In the genomic region with DNA sequence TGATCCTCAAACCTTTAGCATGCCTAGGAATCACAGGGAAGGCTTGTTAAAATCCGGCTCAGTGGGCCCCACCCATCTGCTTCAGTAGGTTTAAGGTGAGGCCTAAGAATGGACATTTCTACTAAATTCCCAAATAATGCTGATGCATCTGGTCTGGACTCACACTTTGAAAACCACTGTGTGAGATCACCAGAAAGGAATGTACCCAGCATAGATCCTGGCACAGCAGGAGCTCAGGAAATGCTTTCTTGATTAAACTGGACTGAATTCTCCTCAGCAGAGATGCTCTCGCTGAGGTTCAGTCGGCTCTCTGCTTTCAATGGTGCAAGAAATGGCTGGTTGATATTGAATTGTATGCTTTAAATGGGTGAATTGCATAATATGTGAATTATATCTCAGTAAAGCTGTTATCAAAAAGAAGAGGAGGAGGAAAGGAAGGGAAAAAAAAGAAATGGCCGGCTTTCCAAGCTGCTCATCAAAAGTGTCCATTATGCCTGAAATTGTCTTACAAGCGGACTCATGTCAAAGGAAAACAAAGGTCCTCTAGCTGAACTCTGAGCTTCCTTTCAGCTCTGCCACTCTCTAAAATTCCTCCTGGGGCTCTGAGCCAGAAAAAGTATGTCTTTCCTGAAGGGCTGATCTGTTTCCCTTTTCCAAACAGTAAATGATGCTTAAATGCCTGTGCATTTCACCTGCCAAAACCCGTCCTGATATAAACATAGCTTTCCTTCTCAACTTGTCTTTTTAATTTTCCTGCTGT, we compare ENCODE assay signal across 10 cellular contexts.
A peak's percentile ranks its signal among the peaks of the same experiment; 100 is the strongest.
DNase-seq lines count a peak whose midpoint lies in the region; ATAC-seq, FAIRE-seq and TF ChIP-seq lines count a peak whose summit lies in the region.
"Had no signal": no experiment of that assay in that cellular context is flagged by ENCODE, and none has a peak within 500 bp of the region (broad histone marks: within the 10 kb centered on the region; RNA-seq: fewer than 3 reads in every experiment).

No MANE protein-coding gene starts in this region.

- H3K9me3 ChIP-seq in A549 = no peaks in the 10 kb centered on the region

- peak overlapping the region; percentile 78 to 89 for H3K27ac ChIP-seq in A549

- peak in 1 of 2 experiments; percentile 68; a peak in 1 of 5 replicates for TF ChIP-seq EP300 in A549 (IDR thresholded peaks at IDR 0.05)

- CTCF ChIA-PET in A549 (lab: Yijun Ruan, JAX) = interaction anchor here (0.7 to 2.0 kb wide), 5 partner anchors 12 to 178 kb away, joined by 3 to 6 read pairs (median 4); a partner anchor contains a TSS

- no peak overlapping the region; the same call in 2 of the 3 replicates for H3K4me3 ChIP-seq in A549

- TF ChIP-seq RAD21 in A549 (conservative IDR thresholded peaks at IDR 0.05 in 1 of 2, IDR thresholded peaks at IDR 0.05 in 1 of 2) = 0 out of 5 replicates have a peak, but pooled peaks of 1 of the 2 experiments have one; percentile 22

- ATAC-seq in A549 (peak; percentile 82 to 85), GM21619 (IDR thresholded peaks at IDR 0.05; ENCODE audit: unreplicated experiment) (no peak), GM18498 (IDR thresholded peaks at IDR 0.05; ENCODE audit: unreplicated experiment) (no peak)
- ATAC-seq in stimulated activated naive B cell treated with anti-CD40 and anti-IgM and Interleukin-4, amounts not matched to agents 10 μg/mL and 1 μg/mL and 100 μg/mL, for 72 hours (replicated peaks) = no peak

- H3K27ac Mint-ChIP-seq in stimulated activated naive B cell treated with anti-CD40 and anti-IgM and Interleukin-4, amounts not matched to agents 10 μg/mL and 1 μg/mL and 100 μg/mL, for 72 hours = no peak overlapping the region
- H3K27ac Mint-ChIP-seq: activated naive CD4-positive, alpha-beta T cell treated with anti-CD3 and anti-CD28 coated beads, Interleukin-2, amount 50 U/mL, for 24 hours had no signal

- DNase-seq in A549 (ENCODE audit: low read depth in 1 of 2, low spot score in 1 of 2) = peak; percentile 84 to 89
- peak; percentile 16 for DNase-seq in NCI-H2196 (lab: John Stamatoyannopoulos, UW; ENCODE audit: unreplicated experiment)
- DNase-seq in dermis microvascular lymphatic vessel endothelial cell (ENCODE audit: low read depth in 2 of 2) = peak; percentile 65 to 84
- peak; percentile 82 to 91 for DNase-seq in lung microvascular endothelial cell (ENCODE audit: low read depth in 2 of 2)
- DNase-seq in stimulated activated naive B cell treated with anti-CD40 and anti-IgM and Interleukin-4, amounts not matched to agents 10 μg/mL and 1 μg/mL and 100 μg/mL, for 72 hours = no peak
- no peak for DNase-seq in NAMALWA (ENCODE audit: low spot score)
- DNase-seq: CD4-positive, CD25-positive, alpha-beta regulatory T cell had no signal

- H3K4me3 Mint-ChIP-seq in stimulated activated naive B cell treated with anti-CD40 and anti-IgM and Interleukin-4, amounts not matched to agents 10 μg/mL and 1 μg/mL and 100 μg/mL, for 72 hours = no peak overlapping the region
- H3K4me3 Mint-ChIP-seq: activated naive CD4-positive, alpha-beta T cell treated with anti-CD3 and anti-CD28 coated beads, Interleukin-2, amount 50 U/mL, for 24 hours had no signal

- no peaks in the 10 kb centered on the region for H3K27me3 Mint-ChIP-seq in stimulated activated naive B cell treated with anti-CD40 and anti-IgM and Interleukin-4, amounts not matched to agents 10 μg/mL and 1 μg/mL and 100 μg/mL, for 72 hours
- H3K27me3 Mint-ChIP-seq: activated naive CD4-positive, alpha-beta T cell treated with anti-CD3 and anti-CD28 coated beads, Interleukin-2, amount 50 U/mL, for 24 hours; CD4-positive, CD25-positive, alpha-beta regulatory T cell had no signal

- no peaks in the 10 kb centered on the region for H3K9me3 Mint-ChIP-seq in stimulated activated naive B cell treated with anti-CD40 and anti-IgM and Interleukin-4, amounts not matched to agents 10 μg/mL and 1 μg/mL and 100 μg/mL, for 72 hours
- H3K9me3 Mint-ChIP-seq: activated naive CD4-positive, alpha-beta T cell treated with anti-CD3 and anti-CD28 coated beads, Interleukin-2, amount 50 U/mL, for 24 hours; CD4-positive, CD25-positive, alpha-beta regulatory T cell had no signal

- 19% methylated on average over 6 of the region's 6 CpGs for WGBS in A549 (ENCODE audit: missing lambda C conversion rate)

- H3K4me1 Mint-ChIP-seq in stimulated activated naive B cell treated with anti-CD40 and anti-IgM and Interleukin-4, amounts not matched to agents 10 μg/mL and 1 μg/mL and 100 μg/mL, for 72 hours = peaks cover 8 to 13% of the 10 kb centered on the region in 2 donors
- H3K4me1 Mint-ChIP-seq: activated naive CD4-positive, alpha-beta T cell treated with anti-CD3 and anti-CD28 coated beads, Interleukin-2, amount 50 U/mL, for 24 hours had no signal

- H3K4me2 ChIP-seq in A549 = peak overlapping the region; percentile 67

- POLR2A ChIA-PET in A549 (lab: Yijun Ruan, JAX) = interaction anchor here (0.6 to 1.2 kb wide), 3 partner anchors 73 to 178 kb away, joined by 3 to 9 read pairs (median 3); a partner anchor contains a TSS

- peaks cover 87% of the 10 kb centered on the region for H3K4me1 ChIP-seq in A549

- peaks cover 20 to 24% of the 10 kb centered on the region in 2 donors for H3K36me3 Mint-ChIP-seq in stimulated activated naive B cell treated with anti-CD40 and anti-IgM and Interleukin-4, amounts not matched to agents 10 μg/mL and 1 μg/mL and 100 μg/mL, for 72 hours

- FAIRE-seq in A549 (lab: Jason Lieb, UNC) = peak; percentile 95

- no peak for TF ChIP-seq POLR2A in A549 (IDR thresholded peaks at IDR 0.05; ENCODE audit: low read length)

- TF ChIP-seq CTCF in A549 (IDR thresholded peaks at IDR 0.05) = no peak

TF ChIP-seq in A549, 52 proteins besides CTCF, POLR2A, EP300 and RAD21:
- TF ChIP-seq HOXB5 (CRISPR knock-in tag; IDR thresholded peaks at IDR 0.05) (no peak), HDAC2 (IDR thresholded peaks at IDR 0.05) (no peak), CEBPB (IDR thresholded peaks at IDR 0.05) (peak in 1 of 2 experiments; percentile 45; a peak in 1 of 4 replicates), EHMT2 (IDR thresholded peaks at IDR 0.05; ENCODE audit: low read depth) (no peak), NPAS2 (CRISPR knock-in tag; IDR thresholded peaks at IDR 0.05; ENCODE audit: borderline replicate concordance) (no peak), JUN (IDR thresholded peaks at IDR 0.05) (peak; percentile 36 to 43; a peak in 1 of 5 replicates), GATA3 (IDR thresholded peaks at IDR 0.05; ENCODE audit: borderline replicate concordance) (peak; percentile 70; the same call in 1 of the 2 replicates), ZNF302 (CRISPR knock-in tag; IDR thresholded peaks at IDR 0.05) (no peak; the same call in 1 of the 2 replicates), CBX8 (IDR thresholded peaks at IDR 0.05) (no peak), ESRRA (IDR thresholded peaks at IDR 0.05; ENCODE audit: borderline replicate concordance, low read length) (no peak), BHLHE40 (IDR thresholded peaks at IDR 0.05; ENCODE audit: low read depth, low read length) (no peak), MAFK (IDR thresholded peaks at IDR 0.05; ENCODE audit: partially characterized antibody) (peak; percentile 96), TFCP2L1 (CRISPR knock-in tag; IDR thresholded peaks at IDR 0.05) (no peak), CHD2 (IDR thresholded peaks at IDR 0.05; ENCODE audit: low read length, partially characterized antibody) (no peak), FOSL2 (IDR thresholded peaks at IDR 0.05) (no peak), FOSL2 (CRISPR knock-in tag; IDR thresholded peaks at IDR 0.05) (peak; percentile 62), JUNB (IDR thresholded peaks at IDR 0.05) (peak; percentile 47; the same call in 1 of the 2 replicates), FOXS1 (CRISPR knock-in tag; IDR thresholded peaks at IDR 0.05) (no peak)
- TF ChIP-seq, protein P1, sequence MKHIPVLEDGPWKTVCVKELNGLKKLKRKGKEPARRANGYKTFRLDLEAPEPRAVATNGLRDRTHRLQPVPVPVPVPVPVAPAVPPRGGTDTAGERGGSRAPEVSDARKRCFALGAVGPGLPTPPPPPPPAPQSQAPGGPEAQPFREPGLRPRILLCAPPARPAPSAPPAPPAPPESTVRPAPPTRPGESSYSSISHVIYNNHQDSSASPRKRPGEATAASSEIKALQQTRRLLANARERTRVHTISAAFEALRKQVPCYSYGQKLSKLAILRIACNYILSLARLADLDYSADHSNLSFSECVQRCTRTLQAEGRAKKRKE (CRISPR knock-in tag; IDR thresholded peaks at IDR 0.05; ENCODE audit: low read depth) = no peak
- TF ChIP-seq, protein P2, sequence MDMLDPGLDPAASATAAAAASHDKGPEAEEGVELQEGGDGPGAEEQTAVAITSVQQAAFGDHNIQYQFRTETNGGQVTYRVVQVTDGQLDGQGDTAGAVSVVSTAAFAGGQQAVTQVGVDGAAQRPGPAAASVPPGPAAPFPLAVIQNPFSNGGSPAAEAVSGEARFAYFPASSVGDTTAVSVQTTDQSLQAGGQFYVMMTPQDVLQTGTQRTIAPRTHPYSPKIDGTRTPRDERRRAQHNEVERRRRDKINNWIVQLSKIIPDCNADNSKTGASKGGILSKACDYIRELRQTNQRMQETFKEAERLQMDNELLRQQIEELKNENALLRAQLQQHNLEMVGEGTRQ (IDR thresholded peaks at IDR 0.05) = no peak
- TF ChIP-seq, protein P3, sequence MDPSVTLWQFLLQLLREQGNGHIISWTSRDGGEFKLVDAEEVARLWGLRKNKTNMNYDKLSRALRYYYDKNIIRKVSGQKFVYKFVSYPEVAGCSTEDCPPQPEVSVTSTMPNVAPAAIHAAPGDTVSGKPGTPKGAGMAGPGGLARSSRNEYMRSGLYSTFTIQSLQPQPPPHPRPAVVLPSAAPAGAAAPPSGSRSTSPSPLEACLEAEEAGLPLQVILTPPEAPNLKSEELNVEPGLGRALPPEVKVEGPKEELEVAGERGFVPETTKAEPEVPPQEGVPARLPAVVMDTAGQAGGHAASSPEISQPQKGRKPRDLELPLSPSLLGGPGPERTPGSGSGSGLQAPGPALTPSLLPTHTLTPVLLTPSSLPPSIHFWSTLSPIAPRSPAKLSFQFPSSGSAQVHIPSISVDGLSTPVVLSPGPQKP (IDR thresholded peaks at IDR 0.05; ENCODE audit: low read depth, low read length) = no peak
- TF ChIP-seq, protein P4, sequence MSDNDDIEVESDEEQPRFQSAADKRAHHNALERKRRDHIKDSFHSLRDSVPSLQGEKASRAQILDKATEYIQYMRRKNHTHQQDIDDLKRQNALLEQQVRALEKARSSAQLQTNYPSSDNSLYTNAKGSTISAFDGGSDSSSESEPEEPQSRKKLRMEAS (IDR thresholded peaks at IDR 0.05) = peak; percentile 76

Comparison
In these comparisons a context has a peak if more than half of its experiments do, and no peak if none do; other contexts are left out.
1. ATAC-seq: peak in A549 (2 of 2); none in stimulated activated naive B cell treated with anti-CD40 and anti-IgM and Interleukin-4, amounts not matched to agents 10 μg/mL and 1 μg/mL and 100 μg/mL, for 72 hours (0 of 2), GM21619 (single experiment) and GM18498 (single experiment).
2. DNase-seq: peak in A549 (2 of 2), NCI-H2196 (single experiment), dermis microvascular lymphatic vessel endothelial cell (2 of 2) and lung microvascular endothelial cell (2 of 2); none in stimulated activated naive B cell treated with anti-CD40 and anti-IgM and Interleukin-4, amounts not matched to agents 10 μg/mL and 1 μg/mL and 100 μg/mL, for 72 hours (single experiment) and NAMALWA (single experiment).